Comparison of ENCODE assay signal across 1 cellular context in the genomic region with DNA sequence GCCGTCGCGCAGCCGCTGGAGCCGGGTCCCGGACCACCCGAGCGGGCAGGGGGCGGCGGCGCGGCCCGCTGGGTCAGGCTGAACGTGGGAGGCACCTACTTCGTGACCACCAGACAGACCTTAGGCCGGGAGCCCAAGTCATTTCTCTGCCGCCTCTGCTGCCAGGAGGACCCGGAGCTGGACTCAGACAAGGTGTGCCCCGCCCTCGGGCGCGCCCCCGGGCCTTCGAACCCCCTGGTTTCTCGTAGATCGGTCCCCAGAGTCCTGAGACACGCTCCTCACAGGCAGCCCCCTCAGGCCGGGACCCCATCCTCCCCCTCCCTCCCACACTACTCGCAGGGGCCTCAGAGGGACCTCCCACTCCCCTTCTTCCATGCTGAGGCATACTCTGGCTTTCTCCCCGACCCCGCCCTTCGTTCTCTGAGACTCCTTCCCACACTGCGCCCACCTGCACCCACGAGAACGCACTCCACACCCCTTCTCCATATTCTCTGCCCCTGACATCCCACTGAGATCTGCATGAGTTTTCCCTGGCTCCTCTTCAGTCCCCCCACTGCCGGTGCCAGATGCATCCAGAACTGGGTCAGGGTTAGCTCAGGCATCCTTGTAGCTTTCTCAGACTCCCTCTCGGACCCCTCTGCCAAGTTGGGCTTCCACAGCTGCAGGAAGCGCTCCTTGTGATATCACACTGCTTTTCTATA.
TF ChIP-seq lines count a peak whose summit lies in the region.

No MANE protein-coding gene starts in this region.

TF ChIP-seq in HepG2, 621 proteins besides CTCF, POLR2A, EP300 and RAD21 (continued from another document and continues in another):
- TF ChIP-seq RNF2 (conservative IDR thresholded peaks at IDR 0.05; ENCODE audit: low read depth) (no peak), PCBP1 (IDR thresholded peaks at IDR 0.05; ENCODE audit: borderline replicate concordance, low read depth, low read length) (no peak), ATRX (CRISPR knock-in tag; IDR thresholded peaks at IDR 0.05; ENCODE audit: borderline replicate concordance) (no peak), KLF11 (CRISPR knock-in tag; IDR thresholded peaks at IDR 0.05) (no peak), ZBTB4 (CRISPR knock-in tag; IDR thresholded peaks at IDR 0.05; ENCODE audit: borderline replicate concordance) (no peak), ZNF367 (CRISPR knock-in tag; IDR thresholded peaks at IDR 0.05; ENCODE audit: borderline replicate concordance) (no peak), KDM6A (CRISPR knock-in tag; IDR thresholded peaks at IDR 0.05; ENCODE audit: low read depth) (no peak), PAX8 (CRISPR knock-in tag; IDR thresholded peaks at IDR 0.05; ENCODE audit: borderline replicate concordance) (no peak), NFIB (CRISPR knock-in tag; IDR thresholded peaks at IDR 0.05; ENCODE audit: borderline replicate concordance) (no peak), ZNF597 (CRISPR knock-in tag; IDR thresholded peaks at IDR 0.05) (no peak), CHCHD3 (CRISPR knock-in tag; IDR thresholded peaks at IDR 0.05) (no peak), ZNF326 (CRISPR knock-in tag; IDR thresholded peaks at IDR 0.05; ENCODE audit: borderline replicate concordance) (no peak), ZNF644 (CRISPR knock-in tag; IDR thresholded peaks at IDR 0.05; ENCODE audit: low read depth) (no peak), AHR (CRISPR knock-in tag; IDR thresholded peaks at IDR 0.05) (no peak), ZNF382 (CRISPR knock-in tag; IDR thresholded peaks at IDR 0.05; ENCODE audit: borderline replicate concordance) (no peak), HMGXB4 (CRISPR knock-in tag; IDR thresholded peaks at IDR 0.05; ENCODE audit: borderline replicate concordance in 1 of 2, low read depth in 1 of 2) (0 out of 4 replicates have a peak, but pooled peaks of 1 of the 2 experiments have one; percentile 31), JDP2 (CRISPR knock-in tag; IDR thresholded peaks at IDR 0.05; ENCODE audit: borderline replicate concordance) (no peak), ISL2 (CRISPR knock-in tag; IDR thresholded peaks at IDR 0.05) (no peak), ZNF432 (CRISPR knock-in tag; IDR thresholded peaks at IDR 0.05; ENCODE audit: borderline replicate concordance) (no peak), ZNF570 (CRISPR knock-in tag; IDR thresholded peaks at IDR 0.05; ENCODE audit: borderline replicate concordance) (no peak), STAG1 (CRISPR knock-in tag; IDR thresholded peaks at IDR 0.05) (no peak), MLLT10 (CRISPR knock-in tag; IDR thresholded peaks at IDR 0.05) (no peak), XBP1 (CRISPR knock-in tag; IDR thresholded peaks at IDR 0.05) (no peak), ZBTB1 (CRISPR knock-in tag; IDR thresholded peaks at IDR 0.05; ENCODE audit: borderline replicate concordance) (no peak), ZNF766 (CRISPR knock-in tag; IDR thresholded peaks at IDR 0.05; ENCODE audit: borderline replicate concordance) (no peak), CBX1 (IDR thresholded peaks at IDR 0.05; ENCODE audit: low read depth) (no peak), KDM3A (CRISPR knock-in tag; IDR thresholded peaks at IDR 0.05; ENCODE audit: low read depth) (no peak), ZNF350 (CRISPR knock-in tag; IDR thresholded peaks at IDR 0.05; ENCODE audit: borderline replicate concordance, low read depth) (no peak), POGZ (CRISPR knock-in tag; IDR thresholded peaks at IDR 0.05) (no peak), ZNF564 (CRISPR knock-in tag; IDR thresholded peaks at IDR 0.05) (no peak), RBFOX2 (IDR thresholded peaks at IDR 0.05; ENCODE audit: low read depth, low read length) (no peak), STAT5B (CRISPR knock-in tag; IDR thresholded peaks at IDR 0.05) (no peak), SNAPC2 (CRISPR knock-in tag; IDR thresholded peaks at IDR 0.05) (no peak), HMG20B (CRISPR knock-in tag; conservative IDR thresholded peaks at IDR 0.05) (no peak), FOXC1 (CRISPR knock-in tag; IDR thresholded peaks at IDR 0.05; ENCODE audit: borderline replicate concordance) (no peak), HES4 (CRISPR knock-in tag; IDR thresholded peaks at IDR 0.05; ENCODE audit: borderline replicate concordance) (peak; percentile 6; the same call in 1 of the 2 replicates), ZNF235 (CRISPR knock-in tag; IDR thresholded peaks at IDR 0.05; ENCODE audit: borderline replicate concordance) (no peak), DNMT1 (CRISPR knock-in tag; IDR thresholded peaks at IDR 0.05) (no peak)
- TF ChIP-seq, protein P1, sequence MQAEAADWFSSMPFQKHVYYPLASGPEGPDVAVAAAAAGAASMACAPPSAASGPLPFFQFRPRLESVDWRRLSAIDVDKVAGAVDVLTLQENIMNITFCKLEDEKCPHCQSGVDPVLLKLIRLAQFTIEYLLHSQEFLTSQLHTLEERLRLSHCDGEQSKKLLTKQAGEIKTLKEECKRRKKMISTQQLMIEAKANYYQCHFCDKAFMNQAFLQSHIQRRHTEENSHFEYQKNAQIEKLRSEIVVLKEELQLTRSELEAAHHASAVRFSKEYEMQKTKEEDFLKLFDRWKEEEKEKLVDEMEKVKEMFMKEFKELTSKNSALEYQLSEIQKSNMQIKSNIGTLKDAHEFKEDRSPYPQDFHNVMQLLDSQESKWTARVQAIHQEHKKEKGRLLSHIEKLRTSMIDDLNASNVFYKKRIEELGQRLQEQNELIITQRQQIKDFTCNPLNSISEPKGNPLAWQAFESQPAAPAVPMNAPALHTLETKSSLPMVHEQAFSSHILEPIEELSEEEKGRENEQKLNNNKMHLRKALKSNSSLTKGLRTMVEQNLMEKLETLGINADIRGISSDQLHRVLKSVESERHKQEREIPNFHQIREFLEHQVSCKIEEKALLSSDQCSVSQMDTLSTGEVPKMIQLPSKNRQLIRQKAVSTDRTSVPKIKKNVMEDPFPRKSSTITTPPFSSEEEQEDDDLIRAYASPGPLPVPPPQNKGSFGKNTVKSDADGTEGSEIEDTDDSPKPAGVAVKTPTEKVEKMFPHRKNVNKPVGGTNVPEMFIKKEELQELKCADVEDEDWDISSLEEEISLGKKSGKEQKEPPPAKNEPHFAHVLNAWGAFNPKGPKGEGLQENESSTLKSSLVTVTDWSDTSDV (CRISPR knock-in tag; IDR thresholded peaks at IDR 0.05) = no peak
- TF ChIP-seq, protein P2, sequence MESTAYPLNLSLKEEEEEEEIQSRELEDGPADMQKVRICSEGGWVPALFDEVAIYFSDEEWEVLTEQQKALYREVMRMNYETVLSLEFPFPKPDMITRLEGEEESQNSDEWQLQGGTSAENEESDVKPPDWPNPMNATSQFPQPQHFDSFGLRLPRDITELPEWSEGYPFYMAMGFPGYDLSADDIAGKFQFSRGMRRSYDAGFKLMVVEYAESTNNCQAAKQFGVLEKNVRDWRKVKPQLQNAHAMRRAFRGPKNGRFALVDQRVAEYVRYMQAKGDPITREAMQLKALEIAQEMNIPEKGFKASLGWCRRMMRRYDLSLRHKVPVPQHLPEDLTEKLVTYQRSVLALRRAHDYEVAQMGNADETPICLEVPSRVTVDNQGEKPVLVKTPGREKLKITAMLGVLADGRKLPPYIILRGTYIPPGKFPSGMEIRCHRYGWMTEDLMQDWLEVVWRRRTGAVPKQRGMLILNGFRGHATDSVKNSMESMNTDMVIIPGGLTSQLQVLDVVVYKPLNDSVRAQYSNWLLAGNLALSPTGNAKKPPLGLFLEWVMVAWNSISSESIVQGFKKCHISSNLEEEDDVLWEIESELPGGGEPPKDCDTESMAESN (CRISPR knock-in tag; conservative IDR thresholded peaks at IDR 0.05) = no peak
- TF ChIP-seq, protein P3, sequence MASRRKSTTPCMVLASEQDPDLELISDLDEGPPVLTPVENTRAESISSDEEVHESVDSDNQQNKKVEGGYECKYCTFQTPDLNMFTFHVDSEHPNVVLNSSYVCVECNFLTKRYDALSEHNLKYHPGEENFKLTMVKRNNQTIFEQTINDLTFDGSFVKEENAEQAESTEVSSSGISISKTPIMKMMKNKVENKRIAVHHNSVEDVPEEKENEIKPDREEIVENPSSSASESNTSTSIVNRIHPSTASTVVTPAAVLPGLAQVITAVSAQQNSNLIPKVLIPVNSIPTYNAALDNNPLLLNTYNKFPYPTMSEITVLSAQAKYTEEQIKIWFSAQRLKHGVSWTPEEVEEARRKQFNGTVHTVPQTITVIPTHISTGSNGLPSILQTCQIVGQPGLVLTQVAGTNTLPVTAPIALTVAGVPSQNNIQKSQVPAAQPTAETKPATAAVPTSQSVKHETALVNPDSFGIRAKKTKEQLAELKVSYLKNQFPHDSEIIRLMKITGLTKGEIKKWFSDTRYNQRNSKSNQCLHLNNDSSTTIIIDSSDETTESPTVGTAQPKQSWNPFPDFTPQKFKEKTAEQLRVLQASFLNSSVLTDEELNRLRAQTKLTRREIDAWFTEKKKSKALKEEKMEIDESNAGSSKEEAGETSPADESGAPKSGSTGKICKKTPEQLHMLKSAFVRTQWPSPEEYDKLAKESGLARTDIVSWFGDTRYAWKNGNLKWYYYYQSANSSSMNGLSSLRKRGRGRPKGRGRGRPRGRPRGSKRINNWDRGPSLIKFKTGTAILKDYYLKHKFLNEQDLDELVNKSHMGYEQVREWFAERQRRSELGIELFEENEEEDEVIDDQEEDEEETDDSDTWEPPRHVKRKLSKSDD (CRISPR knock-in tag; IDR thresholded peaks at IDR 0.05; ENCODE audit: low read depth) = no peak
- TF ChIP-seq, protein P4, sequence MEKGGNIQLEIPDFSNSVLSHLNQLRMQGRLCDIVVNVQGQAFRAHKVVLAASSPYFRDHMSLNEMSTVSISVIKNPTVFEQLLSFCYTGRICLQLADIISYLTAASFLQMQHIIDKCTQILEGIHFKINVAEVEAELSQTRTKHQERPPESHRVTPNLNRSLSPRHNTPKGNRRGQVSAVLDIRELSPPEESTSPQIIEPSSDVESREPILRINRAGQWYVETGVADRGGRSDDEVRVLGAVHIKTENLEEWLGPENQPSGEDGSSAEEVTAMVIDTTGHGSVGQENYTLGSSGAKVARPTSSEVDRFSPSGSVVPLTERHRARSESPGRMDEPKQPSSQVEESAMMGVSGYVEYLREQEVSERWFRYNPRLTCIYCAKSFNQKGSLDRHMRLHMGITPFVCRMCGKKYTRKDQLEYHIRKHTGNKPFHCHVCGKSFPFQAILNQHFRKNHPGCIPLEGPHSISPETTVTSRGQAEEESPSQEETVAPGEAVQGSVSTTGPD (CRISPR knock-in tag; IDR thresholded peaks at IDR 0.05) = no peak
- TF ChIP-seq, protein P5, sequence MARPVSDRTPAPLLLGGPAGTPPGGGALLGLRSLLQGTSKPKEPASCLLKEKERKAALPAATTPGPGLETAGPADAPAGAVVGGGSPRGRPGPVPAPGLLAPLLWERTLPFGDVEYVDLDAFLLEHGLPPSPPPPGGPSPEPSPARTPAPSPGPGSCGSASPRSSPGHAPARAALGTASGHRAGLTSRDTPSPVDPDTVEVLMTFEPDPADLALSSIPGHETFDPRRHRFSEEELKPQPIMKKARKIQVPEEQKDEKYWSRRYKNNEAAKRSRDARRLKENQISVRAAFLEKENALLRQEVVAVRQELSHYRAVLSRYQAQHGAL (CRISPR knock-in tag; IDR thresholded peaks at IDR 0.05; ENCODE audit: not compliant biosample characterization) = no peak
- TF ChIP-seq, protein P6, sequence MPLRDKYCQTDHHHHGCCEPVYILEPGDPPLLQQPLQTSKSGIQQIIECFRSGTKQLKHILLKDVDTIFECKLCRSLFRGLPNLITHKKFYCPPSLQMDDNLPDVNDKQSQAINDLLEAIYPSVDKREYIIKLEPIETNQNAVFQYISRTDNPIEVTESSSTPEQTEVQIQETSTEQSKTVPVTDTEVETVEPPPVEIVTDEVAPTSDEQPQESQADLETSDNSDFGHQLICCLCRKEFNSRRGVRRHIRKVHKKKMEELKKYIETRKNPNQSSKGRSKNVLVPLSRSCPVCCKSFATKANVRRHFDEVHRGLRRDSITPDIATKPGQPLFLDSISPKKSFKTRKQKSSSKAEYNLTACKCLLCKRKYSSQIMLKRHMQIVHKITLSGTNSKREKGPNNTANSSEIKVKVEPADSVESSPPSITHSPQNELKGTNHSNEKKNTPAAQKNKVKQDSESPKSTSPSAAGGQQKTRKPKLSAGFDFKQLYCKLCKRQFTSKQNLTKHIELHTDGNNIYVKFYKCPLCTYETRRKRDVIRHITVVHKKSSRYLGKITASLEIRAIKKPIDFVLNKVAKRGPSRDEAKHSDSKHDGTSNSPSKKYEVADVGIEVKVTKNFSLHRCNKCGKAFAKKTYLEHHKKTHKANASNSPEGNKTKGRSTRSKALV (CRISPR knock-in tag; IDR thresholded peaks at IDR 0.05) = no peak
